1 cellular context compared by ENCODE assay signal in the genomic region with DNA sequence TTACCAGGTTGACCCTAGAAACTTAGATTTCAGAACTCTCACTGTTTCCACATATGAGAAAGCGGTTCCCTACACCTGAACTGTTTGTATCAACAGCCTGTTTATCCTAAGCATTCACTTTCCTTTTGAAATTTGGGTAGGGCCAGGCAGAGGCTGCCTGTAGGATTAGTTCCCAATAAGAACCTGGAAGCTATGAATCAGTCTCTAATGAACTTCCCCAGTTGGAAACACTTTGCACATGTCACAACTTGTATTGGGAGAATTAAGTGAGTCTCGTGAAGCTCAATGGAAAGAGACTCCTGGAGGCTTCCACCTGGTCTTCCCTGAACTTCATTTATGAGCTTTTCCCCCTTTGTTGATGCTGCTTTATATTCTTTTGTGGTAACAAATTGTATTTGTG.
TF ChIP-seq lines count a peak whose summit lies in the region.

No MANE protein-coding gene starts in this region.

TF ChIP-seq in H1, 55 proteins besides CTCF, POLR2A, EP300 and RAD21 (continued from another document):
- TF ChIP-seq, protein P1, sequence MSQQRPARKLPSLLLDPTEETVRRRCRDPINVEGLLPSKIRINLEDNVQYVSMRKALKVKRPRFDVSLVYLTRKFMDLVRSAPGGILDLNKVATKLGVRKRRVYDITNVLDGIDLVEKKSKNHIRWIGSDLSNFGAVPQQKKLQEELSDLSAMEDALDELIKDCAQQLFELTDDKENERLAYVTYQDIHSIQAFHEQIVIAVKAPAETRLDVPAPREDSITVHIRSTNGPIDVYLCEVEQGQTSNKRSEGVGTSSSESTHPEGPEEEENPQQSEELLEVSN (IDR thresholded peaks at IDR 0.05): no peak
- TF ChIP-seq TAF1 (IDR thresholded peaks at IDR 0.05; ENCODE audit: low read depth, low read length) (no peak), MAFK (IDR thresholded peaks at IDR 0.05; ENCODE audit: low read depth, low read length) (no peak), CBX8 (IDR thresholded peaks at IDR 0.05; ENCODE audit: borderline replicate concordance, low read depth, low read length) (no peak), EZH2 (IDR thresholded peaks at IDR 0.05; ENCODE audit: low read depth, low read length, severe bottlenecking) (no peak), CREB1 (IDR thresholded peaks at IDR 0.05) (no peak), SP1 (IDR thresholded peaks at IDR 0.05; ENCODE audit: low read depth, low read length) (no peak), EGR1 (IDR thresholded peaks at IDR 0.05; ENCODE audit: borderline replicate concordance, low read depth, low read length) (no peak), POLR2AphosphoS5 (IDR thresholded peaks at IDR 0.05; ENCODE audit: low read depth, low read length) (no peak), SIX5 (IDR thresholded peaks at IDR 0.05; ENCODE audit: low read depth, low read length) (no peak), HDAC2 (IDR thresholded peaks at IDR 0.05; ENCODE audit: borderline replicate concordance in 1 of 2, low read depth in 2 of 2, low read length in 2 of 2) (no peak), CBX5 (IDR thresholded peaks at IDR 0.05; ENCODE audit: low read depth, low read length) (no peak), RFX5 (IDR thresholded peaks at IDR 0.05; ENCODE audit: borderline replicate concordance, low read depth, low read length) (no peak), TAF7 (optimal IDR thresholded peaks at IDR 0.05; ENCODE audit: borderline replicate concordance, low read depth, low read length) (no peak), TBP (IDR thresholded peaks at IDR 0.05; ENCODE audit: low read depth, low read length) (no peak), SAP30 (IDR thresholded peaks at IDR 0.05; ENCODE audit: insufficient read depth, insufficient replicate concordance, low read length) (no peak), TEAD4 (IDR thresholded peaks at IDR 0.05; ENCODE audit: low read depth, low read length) (no peak)
- TF ChIP-seq, protein P2, sequence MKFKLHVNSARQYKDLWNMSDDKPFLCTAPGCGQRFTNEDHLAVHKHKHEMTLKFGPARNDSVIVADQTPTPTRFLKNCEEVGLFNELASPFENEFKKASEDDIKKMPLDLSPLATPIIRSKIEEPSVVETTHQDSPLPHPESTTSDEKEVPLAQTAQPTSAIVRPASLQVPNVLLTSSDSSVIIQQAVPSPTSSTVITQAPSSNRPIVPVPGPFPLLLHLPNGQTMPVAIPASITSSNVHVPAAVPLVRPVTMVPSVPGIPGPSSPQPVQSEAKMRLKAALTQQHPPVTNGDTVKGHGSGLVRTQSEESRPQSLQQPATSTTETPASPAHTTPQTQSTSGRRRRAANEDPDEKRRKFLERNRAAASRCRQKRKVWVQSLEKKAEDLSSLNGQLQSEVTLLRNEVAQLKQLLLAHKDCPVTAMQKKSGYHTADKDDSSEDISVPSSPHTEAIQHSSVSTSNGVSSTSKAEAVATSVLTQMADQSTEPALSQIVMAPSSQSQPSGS (IDR thresholded peaks at IDR 0.05; ENCODE audit: low read length): no peak
